ENCODE assay signal across 25 cellular contexts in genomic region chr6:133160531-133160930, GRCh38.
"Had no signal": no experiment of that assay in that cellular context is flagged by ENCODE, and none has a peak within 500 bp of the region (broad histone marks: within the 10 kb centered on the region; RNA-seq: fewer than 3 reads in every experiment).

No MANE protein-coding gene starts in this region.

- H3K27me3 ChIP-seq: dorsolateral prefrontal cortex, ovary, sigmoid colon, tibial nerve, upper lobe of left lung had no signal

- H3K4me3 Mint-ChIP-seq: immature natural killer cell; memory B cell; natural killer cell; stimulated activated naive B cell treated with anti-CD40 and anti-IgM and Interleukin-4, amounts not matched to agents 10 μg/mL and 1 μg/mL and 100 μg/mL, for 72 hours; stimulated activated naive CD8-positive, alpha-beta T cell treated with anti-CD3 and anti-CD28 coated beads, Interleukin-15, Interleukin-2, amounts not matched to agents 100 ng/mL and 50 ng/mL, for 24 hours had no signal

- FAIRE-seq: colon, urothelium cell line had no signal

- H3K27ac Mint-ChIP-seq: immature natural killer cell; memory B cell; natural killer cell; stimulated activated naive B cell treated with anti-CD40 and anti-IgM and Interleukin-4, amounts not matched to agents 10 μg/mL and 1 μg/mL and 100 μg/mL, for 72 hours; stimulated activated naive CD8-positive, alpha-beta T cell treated with anti-CD3 and anti-CD28 coated beads, Interleukin-15, Interleukin-2, amounts not matched to agents 100 ng/mL and 50 ng/mL, for 24 hours had no signal

- H3K4me1 ChIP-seq: lower lobe of right lung, psoas muscle, sigmoid colon, upper lobe of left lung had no signal

- H3K36me3 ChIP-seq: lower lobe of right lung, ovary, sigmoid colon, thoracic aorta, tibial nerve, upper lobe of left lung had no signal

- ATAC-seq: left colon; left ventricle myocardium superior; lower lobe of right lung; natural killer cell; psoas muscle; right cardiac atrium; stimulated activated naive B cell treated with anti-CD40 and anti-IgM and Interleukin-4, amounts not matched to agents 10 μg/mL and 1 μg/mL and 100 μg/mL, for 72 hours had no signal

- H3K36me3 Mint-ChIP-seq: immature natural killer cell; memory B cell; natural killer cell; stimulated activated naive B cell treated with anti-CD40 and anti-IgM and Interleukin-4, amounts not matched to agents 10 μg/mL and 1 μg/mL and 100 μg/mL, for 72 hours had no signal

- DNase-seq: dorsolateral prefrontal cortex; effector CD4-positive, alpha-beta T cell; foreskin melanocyte; hypothalamus; immature natural killer cell; islet precursor cell; kidney glomerular epithelial cell; left colon; left ventricle myocardium superior; lower lobe of right lung; natural killer cell; occipital lobe; ovary; posterior cingulate gyrus; psoas muscle; right cardiac atrium; sigmoid colon; stimulated activated naive B cell treated with anti-CD40 and anti-IgM and Interleukin-4, amounts not matched to agents 10 μg/mL and 1 μg/mL and 100 μg/mL, for 72 hours; upper lobe of left lung had no signal

- H3K27ac ChIP-seq: lower lobe of right lung, ovary, psoas muscle, sigmoid colon, thoracic aorta, tibial nerve, upper lobe of left lung had no signal

- H3K4me1 Mint-ChIP-seq: immature natural killer cell; memory B cell; natural killer cell; stimulated activated naive B cell treated with anti-CD40 and anti-IgM and Interleukin-4, amounts not matched to agents 10 μg/mL and 1 μg/mL and 100 μg/mL, for 72 hours had no signal

- H3K9me3 Mint-ChIP-seq: memory B cell; stimulated activated naive B cell treated with anti-CD40 and anti-IgM and Interleukin-4, amounts not matched to agents 10 μg/mL and 1 μg/mL and 100 μg/mL, for 72 hours; stimulated activated naive CD8-positive, alpha-beta T cell treated with anti-CD3 and anti-CD28 coated beads, Interleukin-15, Interleukin-2, amounts not matched to agents 100 ng/mL and 50 ng/mL, for 24 hours had no signal

- H3K4me3 ChIP-seq: dorsolateral prefrontal cortex, lower lobe of right lung, ovary, psoas muscle, sigmoid colon, thoracic aorta, tibial nerve, upper lobe of left lung had no signal

- H3K9me3 ChIP-seq: lower lobe of right lung, ovary, psoas muscle, sigmoid colon, thoracic aorta, tibial nerve, upper lobe of left lung had no signal
